Comparison of ENCODE assay signal across 14 cellular contexts in the genomic region with DNA sequence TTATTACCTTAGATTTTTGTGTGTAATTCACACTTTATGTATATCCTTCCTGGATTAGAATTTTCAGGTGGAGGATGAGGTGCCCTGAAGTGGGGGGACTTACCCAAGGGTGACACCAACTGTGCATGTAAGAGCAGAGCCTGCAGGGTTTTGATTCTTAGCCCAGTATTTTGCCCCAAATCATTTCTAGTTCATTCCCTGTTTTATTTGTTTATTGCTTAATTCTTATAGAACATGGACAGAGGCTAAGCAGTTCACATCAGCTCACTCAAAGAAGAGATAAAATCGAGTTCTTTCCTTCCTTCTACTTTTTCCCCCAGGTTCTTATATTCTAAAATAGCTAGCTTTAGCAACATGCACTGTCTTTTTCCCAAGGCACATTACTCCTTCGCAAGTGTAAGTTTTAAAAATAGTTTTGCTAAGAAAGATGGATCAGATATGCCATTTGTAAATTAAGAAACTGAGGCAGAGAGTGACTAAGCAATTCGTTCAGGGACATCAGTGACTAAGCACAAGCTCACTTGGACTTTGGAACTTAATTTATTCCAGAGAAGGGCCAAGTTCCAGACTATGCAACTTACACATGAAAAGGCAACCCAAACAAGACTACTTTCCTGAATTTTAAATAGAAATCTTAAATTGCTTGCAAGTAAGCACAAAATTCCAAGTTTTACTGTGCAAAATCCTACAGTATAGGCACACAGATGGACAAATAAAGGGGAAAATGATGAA.
DNase-seq lines count a peak whose midpoint lies in the region; ATAC-seq and TF ChIP-seq lines count a peak whose summit lies in the region.
"Had no signal": no experiment of that assay in that cellular context is flagged by ENCODE, and none has a peak within 500 bp of the region (broad histone marks: within the 10 kb centered on the region; RNA-seq: fewer than 3 reads in every experiment).

No MANE protein-coding gene starts in this region.

- H3K27me3 ChIP-seq in osteoblast (ENCODE audit: insufficient read depth, low read length): no peaks in the 10 kb centered on the region
- H3K27me3 ChIP-seq: BLaER1 had no signal

- no peak overlapping the region for H2AFZ ChIP-seq in osteoblast (ENCODE audit: low read length)

- H3K4me3 Mint-ChIP-seq in natural killer cell treated with Interleukin-12 subunit alpha and Interleukin-12 subunit beta and Interleukin-15 and Interleukin-18, amount 100 ng/mL, for 72 hours: no peak overlapping the region
- H3K4me3 Mint-ChIP-seq: CD8-positive, alpha-beta memory T cell had no signal

- no peak for TF ChIP-seq CTCF in osteoblast (IDR thresholded peaks at IDR 0.05; ENCODE audit: extremely low read depth, low read depth, low read length)

- H3K79me2 ChIP-seq in osteoblast (ENCODE audit: insufficient read depth, low read length): no peaks in the 10 kb centered on the region

- H3K27ac ChIP-seq in osteoblast (ENCODE audit: low read depth, low read length): no peak overlapping the region
- H3K27ac ChIP-seq: 22Rv1, BLaER1, HL-60 had no signal

- H3K27me3 Mint-ChIP-seq in natural killer cell treated with Interleukin-12 subunit alpha and Interleukin-12 subunit beta and Interleukin-15 and Interleukin-18, amount 100 ng/mL, for 72 hours: peaks cover 0 to 2% of the 10 kb centered on the region in 2 donors

- H3K4me1 Mint-ChIP-seq in natural killer cell treated with Interleukin-12 subunit alpha and Interleukin-12 subunit beta and Interleukin-15 and Interleukin-18, amount 100 ng/mL, for 72 hours (ENCODE audit: low read depth in 2 of 2): no peaks in the 10 kb centered on the region
- H3K4me1 Mint-ChIP-seq: CD8-positive, alpha-beta memory T cell had no signal

- DNase-seq in DMS53 (lab: John Stamatoyannopoulos, UW) (peak; percentile 7), DMS53 treated with DMSO at 0.1 percent for 48 hours (lab: John Stamatoyannopoulos, UW; ENCODE audit: unreplicated experiment) (no peak), kidney tubule cell (ENCODE audit: low spot score) (peak; percentile 28), midbrain (lab: John Stamatoyannopoulos, UW) (peak; percentile 7), osteoblast (ENCODE audit: insufficient read length, low spot score, missing footprints) (no peak), NCI-H1436 (lab: John Stamatoyannopoulos, UW) (no peak)
- no peak for DNase-seq in natural killer cell treated with Interleukin-12 subunit alpha and Interleukin-12 subunit beta and Interleukin-15 and Interleukin-18, amount 100 ng/mL, for 72 hours (ENCODE audit: low spot score)
- DNase-seq: AML-193; Caco-2; CD8-positive, alpha-beta memory T cell had no signal

- H3K4me3 ChIP-seq in osteoblast (ENCODE audit: insufficient read depth, low read length): no peak overlapping the region
- H3K4me3 ChIP-seq: BLaER1 had no signal

- no peak overlapping the region for H3K4me2 ChIP-seq in osteoblast (ENCODE audit: insufficient read depth, low read length)
- H3K4me2 ChIP-seq: BLaER1 had no signal

- no peaks in the 10 kb centered on the region for H3K36me3 Mint-ChIP-seq in natural killer cell treated with Interleukin-12 subunit alpha and Interleukin-12 subunit beta and Interleukin-15 and Interleukin-18, amount 100 ng/mL, for 72 hours
- H3K36me3 Mint-ChIP-seq: CD8-positive, alpha-beta memory T cell had no signal

- no peaks in the 10 kb centered on the region for H4K20me1 ChIP-seq in osteoblast (ENCODE audit: insufficient read depth, low read length)
- H4K20me1 ChIP-seq: BLaER1 had no signal

- no peaks in the 10 kb centered on the region for H3K36me3 ChIP-seq in osteoblast (ENCODE audit: insufficient read depth, low read length)
- H3K36me3 ChIP-seq: BLaER1 had no signal

- no peaks in the 10 kb centered on the region for H3K9me3 ChIP-seq in osteoblast (ENCODE audit: low read depth, low read length)
- H3K9me3 ChIP-seq: BLaER1, Caco-2 had no signal

- no peaks in the 10 kb centered on the region for H3K4me1 ChIP-seq in osteoblast (ENCODE audit: insufficient read depth, low read length)
- H3K4me1 ChIP-seq: BLaER1 had no signal

- no peaks in the 10 kb centered on the region for H3K9me3 Mint-ChIP-seq in natural killer cell treated with Interleukin-12 subunit alpha and Interleukin-12 subunit beta and Interleukin-15 and Interleukin-18, amount 100 ng/mL, for 72 hours

- H3K27ac Mint-ChIP-seq in natural killer cell treated with Interleukin-12 subunit alpha and Interleukin-12 subunit beta and Interleukin-15 and Interleukin-18, amount 100 ng/mL, for 72 hours: no peak overlapping the region
- H3K27ac Mint-ChIP-seq: CD8-positive, alpha-beta memory T cell had no signal

- no peak for ATAC-seq in natural killer cell treated with Interleukin-12 subunit alpha and Interleukin-12 subunit beta and Interleukin-15 and Interleukin-18, amount 100 ng/mL, for 72 hours
- ATAC-seq: HCT116 had no signal

Comparison
In these comparisons a context has a peak if more than half of its experiments do, and no peak if none do; other contexts are left out.
1. DNase-seq: peak in DMS53 (single experiment), kidney tubule cell (single experiment) and midbrain (single experiment); none in DMS53 treated with DMSO at 0.1 percent for 48 hours (single experiment), natural killer cell treated with Interleukin-12 subunit alpha and Interleukin-12 subunit beta and Interleukin-15 and Interleukin-18, amount 100 ng/mL, for 72 hours (single experiment), osteoblast (single experiment) and NCI-H1436 (single experiment).